In the genomic region with DNA sequence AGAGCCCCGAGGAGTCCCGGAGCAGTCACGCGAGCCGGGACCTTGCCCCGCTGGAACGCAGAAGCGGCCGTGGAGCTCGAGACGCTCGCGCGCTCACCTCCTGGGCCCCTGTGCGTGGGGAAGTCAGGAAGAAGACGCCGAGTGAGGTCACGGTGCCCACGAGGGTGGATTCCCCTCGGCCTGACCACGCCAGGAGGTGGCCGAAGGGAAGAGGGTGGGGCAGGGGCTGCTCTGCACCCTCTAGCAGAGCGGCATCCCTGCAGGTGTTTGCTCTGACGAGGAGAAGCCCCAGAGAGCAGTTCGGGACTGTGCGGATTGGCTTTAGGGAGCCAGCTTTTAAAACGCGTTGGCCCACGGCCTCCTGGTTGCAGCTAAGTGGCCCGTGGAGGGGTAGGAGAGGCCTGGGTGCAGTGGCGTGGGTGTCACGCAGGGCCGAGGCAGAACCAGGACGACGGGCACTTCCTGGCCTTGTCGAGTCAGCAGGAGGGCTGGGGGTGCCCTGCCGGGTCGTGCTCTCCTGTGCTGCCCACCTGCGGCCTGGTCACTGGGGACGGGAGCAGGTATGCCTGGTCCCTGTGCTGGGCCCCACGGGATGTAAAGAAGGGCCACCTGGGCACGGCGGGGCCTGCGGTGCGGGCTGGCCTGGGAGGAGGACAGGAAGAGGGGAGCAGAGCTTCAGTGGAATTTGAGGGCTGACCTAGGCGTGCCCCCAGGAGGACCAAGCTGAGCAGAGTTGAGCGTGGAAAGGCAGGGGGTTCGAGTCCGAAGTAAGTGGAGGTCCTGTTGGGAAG, we compare ENCODE assay signal across 8 cellular contexts.
A peak's percentile ranks its signal among the peaks of the same experiment; 100 is the strongest.
DNase-seq lines count a peak whose midpoint lies in the region; ATAC-seq lines count a peak whose summit lies in the region.

No MANE protein-coding gene starts in this region.

- peak overlapping the region; percentile 95 for H3K4me3 ChIP-seq in iPS DF 6.9 (ENCODE audit: low read length)

- H3K4me1 ChIP-seq in iPS DF 6.9 (ENCODE audit: control insufficient read depth, insufficient read depth, low read length) = no peaks in the 10 kb centered on the region

- no peaks in the 10 kb centered on the region for H3K36me3 Mint-ChIP-seq in activated naive CD8-positive, alpha-beta T cell
- H3K36me3 Mint-ChIP-seq in stimulated activated effector memory CD8-positive, alpha-beta T cell treated with anti-CD3 and anti-CD28 coated beads, Interleukin-12 subunit alpha, Interleukin-12 subunit beta, amount 100 ng/mL, for 72 hours = peaks cover 31% of the 10 kb centered on the region

- H3K4me1 Mint-ChIP-seq in activated naive CD8-positive, alpha-beta T cell (ENCODE audit: low read depth) = peaks cover 31% of the 10 kb centered on the region
- peaks cover 52% of the 10 kb centered on the region for H3K4me1 Mint-ChIP-seq in stimulated activated effector memory CD8-positive, alpha-beta T cell treated with anti-CD3 and anti-CD28 coated beads, Interleukin-12 subunit alpha, Interleukin-12 subunit beta, amount 100 ng/mL, for 72 hours

- no CpG with 5 or more reads among the region's 49 CpGs for WGBS in iPS DF 6.9 (ENCODE audit: insufficient coverage, insufficient read length)

- H3K27ac ChIP-seq in iPS DF 6.9 (ENCODE audit: low read length) = no peak overlapping the region

- DNase-seq in ELR (ENCODE audit: low read depth) = peak; percentile 19
- DNase-seq in iPS DF 6.9 (ENCODE audit: low read depth, low spot score) = no peak
- no peak for DNase-seq in stimulated activated effector memory CD8-positive, alpha-beta T cell treated with anti-CD3 and anti-CD28 coated beads, Interleukin-12 subunit alpha, Interleukin-12 subunit beta, amount 100 ng/mL, for 72 hours (ENCODE audit: low spot score in 2 of 2)
- DNase-seq in NCI-H1092 (lab: John Stamatoyannopoulos, UW) = no peak

- H3K9me3 ChIP-seq in iPS DF 6.9 (ENCODE audit: control insufficient read depth, insufficient read depth, low read length) = no peaks in the 10 kb centered on the region

- H3K9me3 Mint-ChIP-seq in activated naive CD8-positive, alpha-beta T cell (ENCODE audit: low read depth) = no peaks in the 10 kb centered on the region
- H3K9me3 Mint-ChIP-seq in stimulated activated effector memory CD8-positive, alpha-beta T cell treated with anti-CD3 and anti-CD28 coated beads, Interleukin-12 subunit alpha, Interleukin-12 subunit beta, amount 100 ng/mL, for 72 hours = no peaks in the 10 kb centered on the region

- H3K27ac Mint-ChIP-seq in activated naive CD8-positive, alpha-beta T cell = no peak overlapping the region
- peak overlapping the region; percentile 48 for H3K27ac Mint-ChIP-seq in stimulated activated effector memory CD8-positive, alpha-beta T cell treated with anti-CD3 and anti-CD28 coated beads, Interleukin-12 subunit alpha, Interleukin-12 subunit beta, amount 100 ng/mL, for 72 hours

- peak overlapping the region; percentile 86 for H3K4me3 Mint-ChIP-seq in activated naive CD8-positive, alpha-beta T cell
- peak overlapping the region; percentile 85 for H3K4me3 Mint-ChIP-seq in stimulated activated effector memory CD8-positive, alpha-beta T cell treated with anti-CD3 and anti-CD28 coated beads, Interleukin-12 subunit alpha, Interleukin-12 subunit beta, amount 100 ng/mL, for 72 hours

- peak; percentile 3 for ATAC-seq in HG03039 (IDR thresholded peaks at IDR 0.05; ENCODE audit: unreplicated experiment)
- ATAC-seq in stimulated activated effector memory CD8-positive, alpha-beta T cell treated with anti-CD3 and anti-CD28 coated beads, Interleukin-12 subunit alpha, Interleukin-12 subunit beta, amount 100 ng/mL, for 72 hours = peak; percentile 1
- no peak for ATAC-seq in HG03097 (IDR thresholded peaks at IDR 0.05; ENCODE audit: low FRiP score, unreplicated experiment)
- ATAC-seq in HG03442 (IDR thresholded peaks at IDR 0.05; ENCODE audit: unreplicated experiment) = no peak

- no peaks in the 10 kb centered on the region for H3K36me3 ChIP-seq in iPS DF 6.9 (ENCODE audit: control insufficient read depth, insufficient read depth, low read length)

- no peaks in the 10 kb centered on the region for H3K27me3 Mint-ChIP-seq in activated naive CD8-positive, alpha-beta T cell

- H3K27me3 ChIP-seq in iPS DF 6.9 (ENCODE audit: control insufficient read depth, insufficient read depth, low read length) = no peaks in the 10 kb centered on the region

Comparison
In these comparisons a context has a peak if more than half of its experiments do, and no peak if none do; other contexts are left out.
1. ATAC-seq: peak in HG03039 (single experiment) and stimulated activated effector memory CD8-positive, alpha-beta T cell treated with anti-CD3 and anti-CD28 coated beads, Interleukin-12 subunit alpha, Interleukin-12 subunit beta, amount 100 ng/mL, for 72 hours (single experiment); none in HG03097 (single experiment) and HG03442 (single experiment).